Comparison of ENCODE assay signal across 8 cellular contexts in the genomic region with DNA sequence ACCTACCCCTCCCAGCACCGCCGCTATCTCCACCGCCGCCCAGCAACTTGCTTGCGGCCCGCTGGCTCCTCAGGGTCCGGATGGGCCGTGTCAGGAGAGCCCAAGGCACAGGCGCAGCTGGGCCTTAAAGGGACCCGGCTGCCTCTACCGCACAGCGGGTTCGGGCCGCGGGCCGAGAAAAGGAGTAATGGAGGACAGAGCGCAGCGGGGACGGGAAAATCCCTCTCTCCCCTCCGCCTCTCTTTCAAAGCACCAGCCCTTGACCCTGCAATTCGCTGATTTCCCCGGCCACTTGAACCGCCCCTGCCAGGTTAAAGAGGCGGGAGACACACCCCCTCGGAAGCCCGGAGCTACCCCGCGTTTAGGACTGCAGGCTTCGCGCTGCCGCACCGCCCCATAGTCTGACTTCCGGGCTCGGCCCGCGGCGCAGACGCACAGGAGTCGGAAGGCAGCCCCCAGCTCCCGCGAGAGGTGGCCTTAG. TPM values are rescaled to one million over a fixed set of nuclear protein-coding genes. Genes with fewer than 3 reads are reported as not detected.
DNase-seq lines count a peak whose midpoint lies in the region; ATAC-seq and TF ChIP-seq lines count a peak whose summit lies in the region.
"Not testable (repeated sequence)": the region's sequence is repeated elsewhere in the genome, so short reads cannot be mapped to it uniquely, and the experiment has no call there.

A gene with protein sequence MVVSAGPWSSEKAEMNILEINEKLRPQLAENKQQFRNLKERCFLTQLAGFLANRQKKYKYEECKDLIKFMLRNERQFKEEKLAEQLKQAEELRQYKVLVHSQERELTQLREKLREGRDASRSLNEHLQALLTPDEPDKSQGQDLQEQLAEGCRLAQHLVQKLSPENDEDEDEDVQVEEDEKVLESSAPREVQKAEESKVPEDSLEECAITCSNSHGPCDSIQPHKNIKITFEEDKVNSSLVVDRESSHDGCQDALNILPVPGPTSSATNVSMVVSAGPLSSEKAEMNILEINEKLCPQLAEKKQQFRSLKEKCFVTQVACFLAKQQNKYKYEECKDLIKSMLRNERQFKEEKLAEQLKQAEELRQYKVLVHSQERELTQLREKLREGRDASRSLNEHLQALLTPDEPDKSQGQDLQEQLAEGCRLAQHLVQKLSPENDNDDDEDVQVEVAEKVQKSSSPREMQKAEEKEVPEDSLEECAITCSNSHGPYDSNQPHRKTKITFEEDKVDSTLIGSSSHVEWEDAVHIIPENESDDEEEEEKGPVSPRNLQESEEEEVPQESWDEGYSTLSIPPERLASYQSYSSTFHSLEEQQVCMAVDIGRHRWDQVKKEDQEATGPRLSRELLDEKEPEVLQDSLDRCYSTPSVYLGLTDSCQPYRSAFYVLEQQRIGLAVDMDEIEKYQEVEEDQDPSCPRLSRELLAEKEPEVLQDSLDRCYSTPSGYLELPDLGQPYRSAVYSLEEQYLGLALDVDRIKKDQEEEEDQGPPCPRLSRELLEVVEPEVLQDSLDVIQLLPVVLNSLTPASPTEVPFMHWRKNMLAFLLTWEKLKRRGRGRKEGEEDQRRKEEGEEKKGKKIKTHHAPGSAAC (minus strand): TSS at position 371 of the 481 bp plus-strand sequence. CDS start 25,278 bp downstream, outside the sequence.

- H3K4me2 ChIP-seq in SU-DHL-6 (ENCODE audit: low read depth, low read length, poor library complexity, severe bottlenecking), result peak within 1 kb of the TSS; percentile 70
- peak within 1 kb of the TSS; percentile 74 for H3K4me2 ChIP-seq in osteoblast (ENCODE audit: insufficient read depth, low read length)

- not testable (repeated sequence) for H3K36me3 ChIP-seq in SU-DHL-6 (ENCODE audit: low read length); osteoblast (ENCODE audit: insufficient read depth, low read length); subcutaneous abdominal adipose tissue (ENCODE audit: control insufficient read depth in 5 of 5, insufficient read depth in 5 of 5, low read length in 5 of 5)

- DNase-seq in GM04504 (ENCODE audit: low read depth) (peak; percentile 50), NCI-H1436 (lab: John Stamatoyannopoulos, UW) (peak; percentile 52), glutamatergic neuron (peak; percentile 85)
- DNase-seq in activated naive CD4-positive, alpha-beta T cell treated with anti-CD3 and anti-CD28 coated beads, Interleukin-2, amount 50 U/mL, for 16 hours, result peak; percentile 85
- DNase-seq in osteoblast (ENCODE audit: insufficient read length, low spot score, missing footprints), result not testable (repeated sequence)

- ATAC-seq in HG02763 (IDR thresholded peaks at IDR 0.05; ENCODE audit: unreplicated experiment), result peak; percentile 82

- not testable (repeated sequence) for H3K27me3 Mint-ChIP-seq in glutamatergic neuron (ENCODE audit: unreplicated experiment)

- not testable (repeated sequence) for H3K36me3 Mint-ChIP-seq in glutamatergic neuron (ENCODE audit: unreplicated experiment)

- not testable (repeated sequence) for H3K4me1 ChIP-seq in osteoblast (ENCODE audit: insufficient read depth, low read length); subcutaneous abdominal adipose tissue (ENCODE audit: control insufficient read depth in 5 of 5, insufficient read depth in 5 of 5, low read length in 5 of 5)

- not testable (repeated sequence) for H3K9me3 Mint-ChIP-seq in glutamatergic neuron (ENCODE audit: unreplicated experiment)

- H3K79me2 ChIP-seq in SU-DHL-6 (ENCODE audit: insufficient read depth, low read length); osteoblast (ENCODE audit: insufficient read depth, low read length): not testable (repeated sequence)

- peak within 1 kb of the TSS; percentile 80 for H3K27ac Mint-ChIP-seq in glutamatergic neuron (ENCODE audit: unreplicated experiment)

- H3K27ac ChIP-seq in SU-DHL-6 (ENCODE audit: low read depth, low read length) (peak within 1 kb of the TSS; percentile 60), osteoblast (ENCODE audit: low read depth, low read length) (peak within 1 kb of the TSS; percentile 23), subcutaneous abdominal adipose tissue (ENCODE audit: low read depth, low read length) (peak within 1 kb of the TSS; percentile 72)

- H3F3A ChIP-seq in SU-DHL-6 (ENCODE audit: insufficient read depth), result not testable (repeated sequence)

- TF ChIP-seq CTCF in SU-DHL-6 (IDR thresholded peaks at IDR 0.05; ENCODE audit: insufficient read depth, low read length, poor library complexity, severe bottlenecking); glutamatergic neuron (IDR thresholded peaks at IDR 0.05; ENCODE audit: partially characterized antibody, unreplicated experiment); osteoblast (IDR thresholded peaks at IDR 0.05; ENCODE audit: extremely low read depth, low read depth, low read length): not testable (repeated sequence)

- H3K9ac ChIP-seq in SU-DHL-6 (ENCODE audit: low read length) (peak within 1 kb of the TSS; percentile 71), subcutaneous abdominal adipose tissue (ENCODE audit: low read length in 5 of 5) (peak within 1 kb of the TSS in 4 of 5 donors; percentile 53 to 73 (median 70))

- H2AFZ ChIP-seq in SU-DHL-6 (ENCODE audit: low read depth, low read length, severe bottlenecking) (peak within 1 kb of the TSS; percentile 48), osteoblast (ENCODE audit: low read length) (peak within 1 kb of the TSS; percentile 93)

- not testable (repeated sequence) for H4K20me1 ChIP-seq in SU-DHL-6 (ENCODE audit: low read depth, low read length); osteoblast (ENCODE audit: insufficient read depth, low read length)

- H3K27me3 ChIP-seq in SU-DHL-6 (ENCODE audit: low read length); osteoblast (ENCODE audit: insufficient read depth, low read length); subcutaneous abdominal adipose tissue (ENCODE audit: control insufficient read depth in 5 of 5, insufficient read depth in 4 of 5, low read length in 5 of 5): not testable (repeated sequence)

- H3K9me2 ChIP-seq in SU-DHL-6 (replicated peaks; ENCODE audit: insufficient read depth, low read length), result not testable (repeated sequence)

- H3K9me3 ChIP-seq in SU-DHL-6 (ENCODE audit: insufficient read depth, low read length); osteoblast (ENCODE audit: low read depth, low read length); subcutaneous abdominal adipose tissue (ENCODE audit: control insufficient read depth in 5 of 5, low read length in 5 of 5): not testable (repeated sequence)

- peak within 1 kb of the TSS; percentile 95 for H3K4me3 Mint-ChIP-seq in glutamatergic neuron (ENCODE audit: unreplicated experiment)

- H3K4me1 Mint-ChIP-seq in glutamatergic neuron (ENCODE audit: low read depth, unreplicated experiment), result not testable (repeated sequence)

- H3K4me3 ChIP-seq in SU-DHL-6 (ENCODE audit: insufficient read depth, low read length, poor library complexity, severe bottlenecking) (peak within 1 kb of the TSS; percentile 74), osteoblast (ENCODE audit: insufficient read depth, low read length) (peak within 1 kb of the TSS; percentile 77), subcutaneous abdominal adipose tissue (ENCODE audit: low read depth in 1 of 5, low read length in 5 of 5) (peak within 1 kb of the TSS; percentile 66 to 73 (median 69))

RNA-seq across cellular contexts. Expression of the gene that starts here (rescaled TPM):
- total RNA-seq in glutamatergic neuron (ENCODE audit: unreplicated experiment) (8.9 TPM), osteoblast (6.9 and 8.8 TPM in 2 replicates)
